20 cellular contexts compared by ENCODE assay signal in genomic region chr20:50681359-50682064, GRCh38. TPM values are rescaled to one million over a fixed set of nuclear protein-coding genes. Genes with fewer than 3 reads are reported as not detected.
A peak's percentile ranks its signal among the peaks of the same experiment; 100 is the strongest.
DNase-seq lines count a peak whose midpoint lies in the region; ATAC-seq and TF ChIP-seq lines count a peak whose summit lies in the region.
"Had no signal": no experiment of that assay in that cellular context is flagged by ENCODE, and none has a peak within 500 bp of the region (broad histone marks: within the 10 kb centered on the region; RNA-seq: fewer than 3 reads in every experiment).

No MANE protein-coding gene starts in this region.

- H3K27ac ChIP-seq in adrenal gland (peak overlapping the region in 1 of 5 donors; percentile 6), upper lobe of left lung (no peak overlapping the region)

- H3K36me3 ChIP-seq in adrenal gland (replicated peaks in 1 of 2) (no peaks in the 10 kb centered on the region), upper lobe of left lung (no peaks in the 10 kb centered on the region)
- H3K36me3 ChIP-seq: BE2C had no signal

- no peak for TF ChIP-seq POLR2A in adrenal gland (IDR thresholded peaks at IDR 0.05)
- no peak for TF ChIP-seq POLR2A in upper lobe of left lung (IDR thresholded peaks at IDR 0.05)

- H3K4me1 ChIP-seq in adrenal gland (replicated peaks in 1 of 2) (peaks cover 8 to 18% of the 10 kb centered on the region in 2 donors), upper lobe of left lung (peaks cover 0 to 5% (median 0%) of the 10 kb centered on the region in 4 donors)
- H3K4me1 ChIP-seq: BE2C had no signal

- intact Hi-C loops in adrenal gland (cut with DNase I), result no loop called here

- in situ Hi-C loops in ACHN (cut with HindIII; ENCODE audit: low pct_ligation_motif_present, low pct_unique_long_range_greater_than_20kb, low sequenced_read_pairs), result no loop called here
- in situ Hi-C loops in Caki2 (cut with HindIII; ENCODE audit: low pct_unique_long_range_greater_than_20kb, low sequenced_read_pairs), result no loop called here

- TF ChIP-seq EP300 in upper lobe of left lung (IDR thresholded peaks at IDR 0.05), result no peak

- H3K27me3 ChIP-seq in adrenal gland (no peaks in the 10 kb centered on the region), upper lobe of left lung (no peaks in the 10 kb centered on the region)
- H3K27me3 ChIP-seq: BE2C had no signal

- H3K4me3 ChIP-seq in adrenal gland (no peak overlapping the region), upper lobe of left lung (no peak overlapping the region)

- H3K9me3 ChIP-seq in adrenal gland (replicated peaks in 1 of 3) (no peaks in the 10 kb centered on the region), upper lobe of left lung (no peaks in the 10 kb centered on the region)
- H3K9me3 ChIP-seq: BE2C had no signal

- no peak for TF ChIP-seq CTCF in adrenal gland (IDR thresholded peaks at IDR 0.05)
- TF ChIP-seq CTCF in upper lobe of left lung (IDR thresholded peaks at IDR 0.05), result no peak

- ATAC-seq in GM21825 (IDR thresholded peaks at IDR 0.05; ENCODE audit: unreplicated experiment), result no peak
- no peak for ATAC-seq in upper lobe of left lung (ENCODE audit: low FRiP score in 2 of 2)

- WGBS in adrenal gland, 4 donors, result 44 to 63% (median 58%) methylated on average over 11 to 12 of the region's 12 CpGs
- WGBS in upper lobe of left lung, 2 donors, result 61 to 64% methylated on average over 11 to 12 of the region's 12 CpGs

- DNase-seq in ACHN (peak; percentile 26), Caki2 (ENCODE audit: low read depth) (peak; percentile 77), adrenal gland (peak in 4 of 7 donors; percentile 31 to 68 (median 54)), left kidney (ENCODE audit: low read depth, low spot score) (peak; percentile 62), T-helper 2 cell (no peak), NCI-H2227 (lab: John Stamatoyannopoulos, UW; ENCODE audit: unreplicated experiment) (no peak), upper lobe of left lung (no peak)
- DNase-seq: BE2C; CD4-positive, alpha-beta T cell; COR-L47; KBM-7; MM.1S; NCI-H1048; NCI-H1417 treated with DMSO at 0.1 percent for 48 hours; NCI-H187; NCI-H226; NCI-H510A treated with DMSO at 0.1 percent for 48 hours; OCI-M1; Right ventricle myocardium superior had no signal

RNA-seq across cellular contexts. Expression of gene RIPOR3, which starts 9.8 kb away (rescaled TPM):
- total RNA-seq in Caki2 (2014; rRNA removed; shearing (Covaris generic); ENCODE audit: low replicate concordance), result 0.38 and 0.47 TPM in 2 replicates
- 10 to 100 TPM; 10.6 to 69.9 (median 23.7) TPM for total RNA-seq in adrenal gland
- polyA plus RNA-seq in adrenal gland, result 100 to 1,000 TPM in 1 of 3 donors, 10 to 100 TPM in 1, 1 to 10 TPM in 1; 3.4 to 135 (median 37.7) TPM
- 10 to 100 TPM in 2 of 6 donors, 1 to 10 TPM in 4; 2.1 to 36.7 (median 5.1) TPM for total RNA-seq in upper lobe of left lung
- total RNA-seq: CD4-positive, alpha-beta T cell had no signal

RNA-seq across cellular contexts. Expression of gene PARD6B, which starts 49.9 kb away (rescaled TPM):
- 58.6 and 82.5 TPM in 2 replicates for total RNA-seq in Caki2 (2014; rRNA removed; shearing (Covaris generic); ENCODE audit: low replicate concordance)
- total RNA-seq in adrenal gland, result 10 to 100 TPM in 1 of 8 donors, 1 to 10 TPM in 7; 4.6 to 10.8 (median 6.5) TPM
- 1 to 10 TPM; 1.1 to 2.4 (median 1.5) TPM for polyA plus RNA-seq in adrenal gland
- total RNA-seq in upper lobe of left lung, result 10 to 100 TPM in 5 of 6 donors, 1 to 10 TPM in 1; 7.3 to 56.4 (median 43.4) TPM

Comparison
In these comparisons a context has a peak if more than half of its experiments do, and no peak if none do; other contexts are left out.
1. DNase-seq: peak in ACHN (single experiment), Caki2 (single experiment), adrenal gland (4 of 7) and left kidney (single experiment); none in T-helper 2 cell (0 of 5), NCI-H2227 (single experiment) and upper lobe of left lung (0 of 2).